Comparison of ENCODE assay signal across 1 cellular context in the genomic region with DNA sequence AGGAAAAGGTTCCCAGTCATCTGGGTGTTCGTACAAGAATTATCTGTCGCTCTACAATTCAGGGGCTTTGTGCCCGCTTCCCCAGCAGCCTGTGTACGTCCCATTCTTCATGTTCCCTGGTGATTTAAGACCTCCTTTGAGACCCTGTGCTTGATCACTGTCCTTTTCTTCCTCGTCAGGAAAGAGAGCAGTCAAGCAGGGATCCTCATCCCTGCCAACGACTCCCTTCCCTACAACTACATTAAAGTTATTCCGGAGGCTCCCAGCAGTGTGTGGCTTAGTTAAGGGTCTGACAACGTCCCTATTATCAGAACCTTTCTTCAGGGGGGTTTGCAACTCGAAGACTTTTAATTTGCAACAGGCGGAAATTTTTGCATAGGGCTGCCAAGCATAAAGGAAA.
TF ChIP-seq lines count a peak whose summit lies in the region.

No MANE protein-coding gene starts in this region.

TF ChIP-seq in H1, 55 proteins besides CTCF, POLR2A, EP300 and RAD21:
- TF ChIP-seq NANOG (IDR thresholded peaks at IDR 0.05; ENCODE audit: insufficient read depth, low read depth, low read length, poor library complexity, severe bottlenecking) (no peak), YY1 (IDR thresholded peaks at IDR 0.05; ENCODE audit: low read depth, low read length) (no peak), CHD2 (IDR thresholded peaks at IDR 0.05; ENCODE audit: low read length) (no peak), SP4 (IDR thresholded peaks at IDR 0.05; ENCODE audit: low read length) (no peak), KDM1A (IDR thresholded peaks at IDR 0.05; ENCODE audit: borderline replicate concordance, low read length) (no peak), BACH1 (IDR thresholded peaks at IDR 0.05; ENCODE audit: low read length) (no peak)
- TF ChIP-seq, protein P1, sequence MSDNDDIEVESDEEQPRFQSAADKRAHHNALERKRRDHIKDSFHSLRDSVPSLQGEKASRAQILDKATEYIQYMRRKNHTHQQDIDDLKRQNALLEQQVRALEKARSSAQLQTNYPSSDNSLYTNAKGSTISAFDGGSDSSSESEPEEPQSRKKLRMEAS (IDR thresholded peaks at IDR 0.05) = no peak
- TF ChIP-seq, protein P2, sequence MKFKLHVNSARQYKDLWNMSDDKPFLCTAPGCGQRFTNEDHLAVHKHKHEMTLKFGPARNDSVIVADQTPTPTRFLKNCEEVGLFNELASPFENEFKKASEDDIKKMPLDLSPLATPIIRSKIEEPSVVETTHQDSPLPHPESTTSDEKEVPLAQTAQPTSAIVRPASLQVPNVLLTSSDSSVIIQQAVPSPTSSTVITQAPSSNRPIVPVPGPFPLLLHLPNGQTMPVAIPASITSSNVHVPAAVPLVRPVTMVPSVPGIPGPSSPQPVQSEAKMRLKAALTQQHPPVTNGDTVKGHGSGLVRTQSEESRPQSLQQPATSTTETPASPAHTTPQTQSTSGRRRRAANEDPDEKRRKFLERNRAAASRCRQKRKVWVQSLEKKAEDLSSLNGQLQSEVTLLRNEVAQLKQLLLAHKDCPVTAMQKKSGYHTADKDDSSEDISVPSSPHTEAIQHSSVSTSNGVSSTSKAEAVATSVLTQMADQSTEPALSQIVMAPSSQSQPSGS (IDR thresholded peaks at IDR 0.05; ENCODE audit: low read length) = no peak
- TF ChIP-seq, protein P3, sequence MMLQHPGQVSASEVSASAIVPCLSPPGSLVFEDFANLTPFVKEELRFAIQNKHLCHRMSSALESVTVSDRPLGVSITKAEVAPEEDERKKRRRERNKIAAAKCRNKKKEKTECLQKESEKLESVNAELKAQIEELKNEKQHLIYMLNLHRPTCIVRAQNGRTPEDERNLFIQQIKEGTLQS (IDR thresholded peaks at IDR 0.05; ENCODE audit: insufficient read depth, low read depth, low read length) = no peak
